11 cellular contexts compared by ENCODE assay signal in the genomic region with DNA sequence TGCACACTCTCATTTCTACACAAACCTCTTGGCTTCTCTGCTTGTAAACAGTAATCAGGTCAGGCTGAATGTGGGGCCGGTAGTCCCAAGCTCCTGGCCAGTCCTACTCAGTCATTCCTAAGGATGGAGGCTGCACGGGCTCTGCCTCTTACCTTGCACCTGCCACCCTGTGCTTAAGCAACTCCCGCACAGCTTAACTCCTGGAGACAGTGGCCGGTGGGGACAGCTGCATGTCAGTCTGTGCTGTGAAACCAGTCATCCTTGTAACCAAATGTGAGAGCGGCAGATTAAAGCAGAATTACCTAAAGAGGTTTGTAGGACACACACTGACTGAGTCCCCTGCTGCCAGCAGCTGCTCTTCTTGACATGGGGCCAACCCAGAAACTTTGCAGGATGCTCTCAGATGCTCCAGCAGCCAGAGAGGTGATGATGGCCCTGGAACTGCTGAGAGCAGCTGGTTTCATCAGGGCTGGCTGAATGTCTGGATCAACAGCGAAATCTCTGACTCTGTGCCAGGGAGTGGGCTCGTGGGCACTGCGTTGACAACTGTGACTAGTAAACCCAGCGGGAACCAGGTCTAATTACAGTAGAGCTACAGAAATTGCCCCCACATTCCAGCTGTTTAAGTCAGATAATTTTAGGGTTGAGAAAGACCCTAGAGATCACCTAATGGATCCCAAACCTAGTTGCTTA.
DNase-seq lines count a peak whose midpoint lies in the region; TF ChIP-seq lines count a peak whose summit lies in the region.
"Had no signal": no experiment of that assay in that cellular context is flagged by ENCODE, and none has a peak within 500 bp of the region (broad histone marks: within the 10 kb centered on the region; RNA-seq: fewer than 3 reads in every experiment).

No MANE protein-coding gene starts in this region.

- peaks cover 3 to 11% (median 4%) of the 10 kb centered on the region in 5 experiments for H3K9me3 Mint-ChIP-seq in brain

- TF ChIP-seq CTCF in brain (conservative IDR thresholded peaks at IDR 0.05) (no peak), GM10248 (IDR thresholded peaks at IDR 0.05; ENCODE audit: control extremely low read depth, extremely low read depth, low read depth, missing control alignments) (no peak)

- DNase-seq in COR-L47 (lab: John Stamatoyannopoulos, UW) (peak; percentile 97), NCI-H146 (lab: John Stamatoyannopoulos, UW) (peak; percentile 89), NCI-H446 treated with DMSO at 0.1 percent for 48 hours (lab: John Stamatoyannopoulos, UW) (peak; percentile 26), SIG-M5 treated with dmso at 0.1 percent for 504 hours (lab: John Stamatoyannopoulos, UW; ENCODE audit: unreplicated experiment) (no peak), GM10248 (ENCODE audit: extremely low spot score) (no peak), NCI-H1048 (lab: John Stamatoyannopoulos, UW) (no peak)
- no peak for DNase-seq in central memory CD4-positive, alpha-beta T cell
- DNase-seq: activated naive CD4-positive, alpha-beta T cell; gastrocnemius medialis; immature natural killer cell had no signal

- POLR2A ChIA-PET in GM10248 (lab: Yijun Ruan, JAX), result no interaction called here

- peaks cover 12% of the 10 kb centered on the region for H3K4me1 Mint-ChIP-seq in brain
- H3K4me1 Mint-ChIP-seq: immature natural killer cell had no signal

- H3K27me3 Mint-ChIP-seq in brain, result peaks cover 5% of the 10 kb centered on the region

- no peaks in the 10 kb centered on the region for H3K36me3 Mint-ChIP-seq in brain
- H3K36me3 Mint-ChIP-seq: immature natural killer cell had no signal

- CTCF ChIA-PET in GM10248 (lab: Yijun Ruan, JAX), result interaction anchor here (1.2 to 1.9 kb wide), 2 partner anchors 9 to 18 kb away, joined by 4 to 8 read pairs; no protein-coding TSS in a partner anchor

- peak overlapping the region in 4 of 5 experiments; percentile 4 to 72 (median 45) for H3K27ac Mint-ChIP-seq in brain
- H3K27ac Mint-ChIP-seq: immature natural killer cell had no signal

- no peak overlapping the region for H3K4me3 Mint-ChIP-seq in brain
- H3K4me3 Mint-ChIP-seq: immature natural killer cell had no signal

Comparison
In these comparisons a context has a peak if more than half of its experiments do, and no peak if none do; other contexts are left out.
1. DNase-seq: peak in COR-L47 (single experiment), NCI-H146 (single experiment) and NCI-H446 treated with DMSO at 0.1 percent for 48 hours (single experiment); none in central memory CD4-positive, alpha-beta T cell (single experiment), SIG-M5 treated with dmso at 0.1 percent for 504 hours (single experiment), GM10248 (single experiment) and NCI-H1048 (single experiment).